ENCODE assay signal across 9 cellular contexts in the genomic region with DNA sequence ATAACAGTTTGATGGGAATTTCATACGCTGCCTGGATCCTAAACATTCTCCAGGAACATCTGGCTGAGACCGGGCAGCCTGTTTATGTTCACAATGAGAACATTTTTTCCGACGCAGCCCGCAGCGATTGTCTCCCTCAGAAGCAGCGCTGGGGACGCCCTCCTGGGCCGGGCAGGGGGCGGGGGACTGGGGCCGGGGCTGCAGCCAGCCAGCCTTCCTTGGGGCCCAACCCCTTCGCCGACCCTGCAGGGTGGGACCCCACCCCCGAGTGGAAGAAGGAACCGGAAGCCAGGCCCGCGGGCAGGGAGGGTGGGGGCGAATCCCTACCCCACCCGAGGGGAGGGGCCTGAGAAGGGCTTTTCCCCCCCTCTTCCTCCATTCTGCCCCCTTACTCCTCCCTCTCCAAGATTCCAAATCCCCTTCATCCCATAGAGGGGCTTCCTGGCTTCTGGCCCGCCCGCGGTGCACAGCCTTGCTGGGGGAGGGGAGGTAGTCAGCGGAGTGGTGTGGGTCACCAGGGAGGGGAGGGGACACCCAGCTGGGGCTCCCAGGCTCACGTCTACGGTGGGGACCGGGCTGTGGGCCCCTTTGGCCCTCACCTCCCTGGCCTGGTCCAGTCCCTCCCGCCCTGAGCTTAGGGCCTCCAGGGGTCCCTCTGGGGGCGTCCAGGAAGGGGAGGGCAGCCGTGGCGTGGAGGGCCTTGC.
DNase-seq lines count a peak whose midpoint lies in the region; ATAC-seq and TF ChIP-seq lines count a peak whose summit lies in the region.
"Had no signal": no experiment of that assay in that cellular context is flagged by ENCODE, and none has a peak within 500 bp of the region (broad histone marks: within the 10 kb centered on the region; RNA-seq: fewer than 3 reads in every experiment).

No MANE protein-coding gene starts in this region.

- peaks cover 0 to 9% (median 4%) of the 10 kb centered on the region in 3 donors for H3K4me1 Mint-ChIP-seq in naive B cell

- H3K27ac Mint-ChIP-seq in naive B cell: peak overlapping the region in 2 of 6 donors; percentile 36 to 85

- ATAC-seq in naive B cell (ENCODE audit: low read depth in 2 of 2) (peak; percentile 42 to 51), HG03175 (IDR thresholded peaks at IDR 0.05; ENCODE audit: unreplicated experiment) (no peak), HG03460 (IDR thresholded peaks at IDR 0.05; ENCODE audit: unreplicated experiment) (no peak)
- ATAC-seq: HCT116 had no signal

- DNase-seq in EH (ENCODE audit: low read depth) (peak; percentile 11), naive B cell (peak; percentile 37), HuH-7.5 (ENCODE audit: low spot score) (no peak), NCI-H446 (lab: John Stamatoyannopoulos, UW) (no peak)

- H3K27ac ChIP-seq in esophagus (ENCODE audit: low read depth in 2 of 2, low read length in 1 of 2): peak overlapping the region; percentile 59 to 84

- no peaks in the 10 kb centered on the region for H3K27me3 ChIP-seq in esophagus (ENCODE audit: control insufficient read depth in 1 of 2, insufficient read depth in 2 of 2, low read length in 2 of 2)

- H3K36me3 Mint-ChIP-seq in naive B cell: no peaks in the 10 kb centered on the region

- 6 to 8% methylated on average over 28 to 30 of the region's 30 CpGs for WGBS in esophagus, 2 donors

- H3K9me3 Mint-ChIP-seq in naive B cell: no peaks in the 10 kb centered on the region

- peaks cover 11 to 23% of the 10 kb centered on the region in 2 donors for H3K4me1 ChIP-seq in esophagus (ENCODE audit: control insufficient read depth in 2 of 2, insufficient read depth in 2 of 2, low read length in 1 of 2)

- no peak for TF ChIP-seq CTCF in WI38 (IDR thresholded peaks at IDR 0.05; ENCODE audit: low read depth, low read length)

- H3K4me3 ChIP-seq in WI38 (ENCODE audit: low read depth, low read length) (peak overlapping the region; percentile 20; the same call in 1 of the 2 replicates), esophagus (ENCODE audit: low read depth in 1 of 2, low read length in 2 of 2) (peak overlapping the region; percentile 24 to 32)

- peaks cover 0 to 5% (median 0%) of the 10 kb centered on the region in 3 donors for H3K27me3 Mint-ChIP-seq in naive B cell

- H3K36me3 ChIP-seq in esophagus (ENCODE audit: control insufficient read depth in 2 of 2, insufficient read depth in 2 of 2, low read length in 1 of 2): no peaks in the 10 kb centered on the region

- H3K9me3 ChIP-seq in esophagus (ENCODE audit: control insufficient read depth in 2 of 2, insufficient read depth in 1 of 2, low read depth in 1 of 2, low read length in 1 of 2): no peaks in the 10 kb centered on the region

- H3K4me3 Mint-ChIP-seq in naive B cell: peak overlapping the region; percentile 56 to 91 (median 82)

Comparison
In these comparisons a context has a peak if more than half of its experiments do, and no peak if none do; other contexts are left out.
1. DNase-seq: peak in EH (single experiment) and naive B cell (single experiment); none in HuH-7.5 (single experiment) and NCI-H446 (0 of 2).
2. ATAC-seq: peak in naive B cell (2 of 2); none in HG03175 (single experiment) and HG03460 (single experiment).